1 cellular context compared by ENCODE assay signal in genomic region chr13:26743971-26744370, GRCh38.
A peak's percentile ranks its signal among the peaks of the same experiment; 100 is the strongest.
TF ChIP-seq lines count a peak whose summit lies in the region.

No MANE protein-coding gene starts in this region.

TF ChIP-seq in H1, 55 proteins besides CTCF, POLR2A, EP300 and RAD21:
- TF ChIP-seq E2F6 (IDR thresholded peaks at IDR 0.05) = no peak
- TF ChIP-seq TEAD4 (IDR thresholded peaks at IDR 0.05; ENCODE audit: low read depth, low read length) = peak; percentile 66; the same call in 1 of the 2 replicates
TF ChIP-seq in H1: peak in this region for 1.
